ENCODE assay signal across 14 cellular contexts in genomic region chr10:76649723-76650127, GRCh38.
DNase-seq lines count a peak whose midpoint lies in the region; ATAC-seq and TF ChIP-seq lines count a peak whose summit lies in the region.
"Had no signal": no experiment of that assay in that cellular context is flagged by ENCODE, and none has a peak within 500 bp of the region (broad histone marks: within the 10 kb centered on the region; RNA-seq: fewer than 3 reads in every experiment).

No MANE protein-coding gene starts in this region.

- peaks cover 6% of the 10 kb centered on the region for H3K9me3 Mint-ChIP-seq in neural progenitor cell

- H3K79me2 ChIP-seq in neural progenitor cell (ENCODE audit: low read depth), result no peaks in the 10 kb centered on the region

- no peak overlapping the region for H3K9ac ChIP-seq in neural progenitor cell

- no peaks in the 10 kb centered on the region for H3K27me3 ChIP-seq in neural progenitor cell
- H3K27me3 ChIP-seq: upper lobe of right lung had no signal

- no peak overlapping the region for H3K27ac Mint-ChIP-seq in neural progenitor cell
- H3K27ac Mint-ChIP-seq: CD4-positive, CD25-positive, alpha-beta regulatory T cell; immature natural killer cell had no signal

- no peak overlapping the region for H3K27ac ChIP-seq in neural progenitor cell
- H3K27ac ChIP-seq: PC-9, upper lobe of right lung had no signal

- H3K4me3 ChIP-seq in neural progenitor cell, result no peak overlapping the region
- H3K4me3 ChIP-seq: PC-9, upper lobe of right lung had no signal

- ATAC-seq in GM18907 (IDR thresholded peaks at IDR 0.05; ENCODE audit: unreplicated experiment) (no peak), GM18870 (IDR thresholded peaks at IDR 0.05; ENCODE audit: unreplicated experiment) (no peak)
- ATAC-seq: HepG2, upper lobe of right lung had no signal

- H3K4me1 ChIP-seq in neural progenitor cell, result peaks cover 5% of the 10 kb centered on the region
- H3K4me1 ChIP-seq: upper lobe of right lung had no signal

- no peaks in the 10 kb centered on the region for H3K36me3 Mint-ChIP-seq in neural progenitor cell
- H3K36me3 Mint-ChIP-seq: CD4-positive, CD25-positive, alpha-beta regulatory T cell; immature natural killer cell had no signal

- no peaks in the 10 kb centered on the region for H4K20me1 ChIP-seq in neural progenitor cell (ENCODE audit: low read depth)

- H3K27me3 Mint-ChIP-seq in neural progenitor cell (ENCODE audit: insufficient read depth, low read depth), result peaks cover 13% of the 10 kb centered on the region
- H3K27me3 Mint-ChIP-seq: CD4-positive, CD25-positive, alpha-beta regulatory T cell had no signal

- no peak for TF ChIP-seq CTCF in AG09319 (IDR thresholded peaks at IDR 0.05; ENCODE audit: low read depth, low read length)
- no peak for TF ChIP-seq CTCF in neural progenitor cell (IDR thresholded peaks at IDR 0.05)

- H2AFZ ChIP-seq in neural progenitor cell (replicated peaks), result peak overlapping the region; percentile 65
- H2AFZ ChIP-seq: PC-9 had no signal

- peak; percentile 67 for DNase-seq in AG09319 (ENCODE audit: extremely low read depth, low read depth)
- peak; percentile 26 for DNase-seq in LoVo (ENCODE audit: low spot score)
- peak; percentile 70 for DNase-seq in dedifferentiated amniotic fluid mesenchymal stem cell (ENCODE audit: extremely low spot score)
- no peak for DNase-seq in neural progenitor cell (ENCODE audit: low spot score)
- DNase-seq in NCI-H1092 (lab: John Stamatoyannopoulos, UW), result no peak
- no peak for DNase-seq in activated CD4-positive, alpha-beta T cell treated with anti-CD3 and anti-CD28 coated beads, Interleukin-2, amount 50 U/mL, for 48 hours
- DNase-seq: CD4-positive, CD25-positive, alpha-beta regulatory T cell; immature natural killer cell; NCI-H2107; PC-9; upper lobe of right lung had no signal

- H3F3A ChIP-seq in neural progenitor cell (ENCODE audit: low read depth), result no peaks in the 10 kb centered on the region

- no peaks in the 10 kb centered on the region for H3K9me3 ChIP-seq in neural progenitor cell (ENCODE audit: low read depth)
- H3K9me3 ChIP-seq: upper lobe of right lung had no signal

- H3K4me1 Mint-ChIP-seq in neural progenitor cell, result peaks cover 20% of the 10 kb centered on the region
- H3K4me1 Mint-ChIP-seq: CD4-positive, CD25-positive, alpha-beta regulatory T cell; immature natural killer cell had no signal

- no peaks in the 10 kb centered on the region for H3K36me3 ChIP-seq in neural progenitor cell
- H3K36me3 ChIP-seq: upper lobe of right lung had no signal

- H3K4me3 Mint-ChIP-seq in neural progenitor cell, result no peak overlapping the region
- H3K4me3 Mint-ChIP-seq: CD4-positive, CD25-positive, alpha-beta regulatory T cell; immature natural killer cell had no signal

- no peak overlapping the region for H3K4me2 ChIP-seq in neural progenitor cell
- H3K4me2 ChIP-seq: PC-9 had no signal

Comparison
In these comparisons a context has a peak if more than half of its experiments do, and no peak if none do; other contexts are left out.
1. DNase-seq: peak in AG09319 (single experiment), LoVo (single experiment) and dedifferentiated amniotic fluid mesenchymal stem cell (single experiment); none in neural progenitor cell (single experiment), NCI-H1092 (single experiment) and activated CD4-positive, alpha-beta T cell treated with anti-CD3 and anti-CD28 coated beads, Interleukin-2, amount 50 U/mL, for 48 hours (0 of 2).